9 cellular contexts compared by ENCODE assay signal in genomic region chr10:6348091-6348862, GRCh38.
DNase-seq lines count a peak whose midpoint lies in the region; ATAC-seq and TF ChIP-seq lines count a peak whose summit lies in the region.
"Had no signal": no experiment of that assay in that cellular context is flagged by ENCODE, and none has a peak within 500 bp of the region (broad histone marks: within the 10 kb centered on the region; RNA-seq: fewer than 3 reads in every experiment).

No MANE protein-coding gene starts in this region.

- peak overlapping the region; percentile 46 to 48 for H3K27ac ChIP-seq in ascending aorta
- H3K27ac ChIP-seq in muscle layer of colon (ENCODE audit: low read depth, low read length) = peak overlapping the region; percentile 48
- H3K27ac ChIP-seq: 22Rv1 had no signal

- DNase-seq in DMS 273 (lab: John Stamatoyannopoulos, UW; ENCODE audit: unreplicated experiment) (peak; percentile 52), DMS 273 treated with DMSO at 0.1 percent for 48 hours (lab: John Stamatoyannopoulos, UW) (no peak), T-helper 9 cell (peak; percentile 65), ascending aorta (ENCODE audit: low spot score in 2 of 2) (peak; percentile 35 to 74), DMS153 (lab: John Stamatoyannopoulos, UW) (no peak)

- peaks cover 9% of the 10 kb centered on the region for H3K9me3 Mint-ChIP-seq in stimulated activated memory B cell treated with anti-CD40 and anti-IgM and Interleukin-4, amounts not matched to agents 10 μg/mL and 1 μg/mL and 100 μg/mL, for 72 hours

- no peaks in the 10 kb centered on the region for H3K9me3 ChIP-seq in ascending aorta
- H3K9me3 ChIP-seq in muscle layer of colon (ENCODE audit: low read length) = no peaks in the 10 kb centered on the region

- ATAC-seq in HG03342 (IDR thresholded peaks at IDR 0.05; ENCODE audit: unreplicated experiment) = peak; percentile 81
- peak; percentile 98 for ATAC-seq in stimulated activated memory B cell treated with anti-CD40 and anti-IgM and Interleukin-4, amounts not matched to agents 10 μg/mL and 1 μg/mL and 100 μg/mL, for 72 hours

- no peak for TF ChIP-seq CTCF in ascending aorta (IDR thresholded peaks at IDR 0.05)

- peaks cover 63% of the 10 kb centered on the region for H3K4me1 Mint-ChIP-seq in stimulated activated memory B cell treated with anti-CD40 and anti-IgM and Interleukin-4, amounts not matched to agents 10 μg/mL and 1 μg/mL and 100 μg/mL, for 72 hours

- H3K4me3 ChIP-seq in ascending aorta = no peak overlapping the region
- H3K4me3 ChIP-seq in muscle layer of colon (ENCODE audit: low read depth in 1 of 2, low read length in 2 of 2) = no peak overlapping the region

- peaks cover 10% of the 10 kb centered on the region for H3K27me3 Mint-ChIP-seq in stimulated activated memory B cell treated with anti-CD40 and anti-IgM and Interleukin-4, amounts not matched to agents 10 μg/mL and 1 μg/mL and 100 μg/mL, for 72 hours

- no peaks in the 10 kb centered on the region for H3K27me3 ChIP-seq in ascending aorta
- no peaks in the 10 kb centered on the region for H3K27me3 ChIP-seq in muscle layer of colon (ENCODE audit: control insufficient read depth in 1 of 2, insufficient read depth in 2 of 2, low read length in 2 of 2)

- peak overlapping the region; percentile 96 for H3K27ac Mint-ChIP-seq in stimulated activated memory B cell treated with anti-CD40 and anti-IgM and Interleukin-4, amounts not matched to agents 10 μg/mL and 1 μg/mL and 100 μg/mL, for 72 hours

- intact Hi-C loops in ascending aorta (cut with DNase I) = no loop called here

- H3K36me3 Mint-ChIP-seq in stimulated activated memory B cell treated with anti-CD40 and anti-IgM and Interleukin-4, amounts not matched to agents 10 μg/mL and 1 μg/mL and 100 μg/mL, for 72 hours = peaks cover 6% of the 10 kb centered on the region

- H3K4me3 Mint-ChIP-seq in stimulated activated memory B cell treated with anti-CD40 and anti-IgM and Interleukin-4, amounts not matched to agents 10 μg/mL and 1 μg/mL and 100 μg/mL, for 72 hours = peak overlapping the region; percentile 78

- no peak overlapping the region for H3K9ac ChIP-seq in muscle layer of colon (ENCODE audit: low read length)

- no peaks in the 10 kb centered on the region for H3K36me3 ChIP-seq in ascending aorta
- H3K36me3 ChIP-seq in muscle layer of colon (ENCODE audit: insufficient read depth, low read length) = no peaks in the 10 kb centered on the region

- H3K4me1 ChIP-seq in ascending aorta (peaks cover 0 to 18% of the 10 kb centered on the region in 2 donors), muscle layer of colon (ENCODE audit: insufficient read depth, low read length) (no peaks in the 10 kb centered on the region)

Comparison
In these comparisons a context has a peak if more than half of its experiments do, and no peak if none do; other contexts are left out.
1. DNase-seq: peak in DMS 273 (single experiment), T-helper 9 cell (single experiment) and ascending aorta (2 of 2); none in DMS 273 treated with DMSO at 0.1 percent for 48 hours (single experiment) and DMS153 (single experiment).